ENCODE assay signal across 28 cellular contexts in the genomic region with DNA sequence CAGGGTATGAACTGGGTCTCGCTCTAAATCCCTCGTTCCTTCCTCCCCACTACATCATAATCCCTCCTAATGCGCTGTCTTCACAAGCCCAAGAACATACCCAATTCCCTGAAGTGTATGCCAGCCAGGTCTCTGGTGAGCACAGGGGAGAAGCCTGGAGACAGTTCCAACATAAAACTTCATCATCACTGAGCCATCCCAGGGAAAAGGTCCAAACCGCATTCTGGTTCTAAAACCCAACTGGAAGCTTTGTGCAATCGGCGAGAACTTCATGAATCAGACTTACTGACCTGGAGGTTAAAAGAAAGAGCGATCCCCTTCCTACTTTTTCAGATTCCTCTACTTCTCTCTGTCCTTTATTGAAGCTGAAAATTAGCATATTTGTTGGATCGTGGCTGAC.
DNase-seq lines count a peak whose midpoint lies in the region; ATAC-seq and TF ChIP-seq lines count a peak whose summit lies in the region.
"Had no signal": no experiment of that assay in that cellular context is flagged by ENCODE, and none has a peak within 500 bp of the region (broad histone marks: within the 10 kb centered on the region; RNA-seq: fewer than 3 reads in every experiment).

No MANE protein-coding gene starts in this region.

- in situ Hi-C loops in astrocyte of the spinal cord (cut with HindIII; ENCODE audit: low sequenced_read_pairs) = no loop called here

- no peak overlapping the region for H3K27ac ChIP-seq in GM23338 (ENCODE audit: low read depth)
- H3K27ac ChIP-seq in RWPE1 = no peak overlapping the region
- H3K27ac ChIP-seq in CD4-positive, alpha-beta T cell (ENCODE audit: low read depth, low read length) = no peak overlapping the region
- H3K27ac ChIP-seq: colonic mucosa, pancreas had no signal

- no peaks in the 10 kb centered on the region for H3K27me3 ChIP-seq in GM23338 (ENCODE audit: insufficient read depth)
- peaks cover 6% of the 10 kb centered on the region for H3K27me3 ChIP-seq in CD4-positive, alpha-beta T cell (ENCODE audit: control insufficient read depth, insufficient read depth, low read length)
- H3K27me3 ChIP-seq: colonic mucosa, pancreas had no signal

- no peaks in the 10 kb centered on the region for H4K20me1 ChIP-seq in GM23338 (replicated peaks; ENCODE audit: insufficient read depth)

- H3K79me2 ChIP-seq in GM23338 (replicated peaks; ENCODE audit: insufficient read depth) = no peaks in the 10 kb centered on the region

- TF ChIP-seq CTCF in GM23338 (conservative IDR thresholded peaks at IDR 0.05; ENCODE audit: low read depth in 2 of 2) = no peak
- no peak for TF ChIP-seq CTCF in astrocyte of the spinal cord (IDR thresholded peaks at IDR 0.05; ENCODE audit: low read depth, low read length)
- TF ChIP-seq CTCF in RWPE1 (conservative IDR thresholded peaks at IDR 0.05; ENCODE audit: low read depth) = no peak
- no peak for TF ChIP-seq CTCF in CD4-positive, alpha-beta T cell (IDR thresholded peaks at IDR 0.05)

- DNase-seq in ELR (ENCODE audit: low read depth) (peak; percentile 38), GM23338 (ENCODE audit: low spot score) (no peak), astrocyte of the spinal cord (ENCODE audit: low read depth, low spot score) (peak; percentile 30), posterior vena cava (ENCODE audit: low spot score) (peak; percentile 3), RWPE1 (ENCODE audit: low spot score) (no peak), T-helper 2 cell (no peak)
- DNase-seq in CD4-positive, alpha-beta T cell = no peak
- DNase-seq: activated CD8-positive, alpha-beta T cell treated with anti-CD3 and anti-CD28 coated beads, Interleukin-2, amount 10 ng/mL, durations not matched to agents 7 days and 5 days; colonic mucosa; DMS79 treated with DMSO at 0.1 percent for 48 hours; effector CD4-positive, alpha-beta T cell; glutamatergic neuron; mesenchymal stem cell; NCI-H2029; pancreas; retina; stimulated activated CD4-positive, alpha-beta T cell treated with anti-CD3 and anti-CD28 coated beads, Interleukin-1b, Interleukin-23, amount 100 ng/mL, for 48 hours; stimulated activated naive CD4-positive, alpha-beta T cell treated with Interleukin-2 at 50 U/mL for 16 hours had no signal

- 0 out of 2 replicates have a peak, but pooled peaks cover 3% of the 10 kb centered on the region for H3K4me1 ChIP-seq in GM23338 (ENCODE audit: insufficient read depth)

- H3K4me3 ChIP-seq in GM23338 = no peak overlapping the region
- no peak overlapping the region for H3K4me3 ChIP-seq in astrocyte of the spinal cord (ENCODE audit: low read depth, low read length)
- H3K4me3 ChIP-seq: colonic mucosa, GM12878, pancreas, smooth muscle cell had no signal

- CTCF ChIA-PET in RWPE1 (lab: Yijun Ruan, JAX) = interaction anchor here (0.6 kb wide), 1 partner anchor 21 kb away, joined by 3 read pairs; no protein-coding TSS in a partner anchor
- CTCF ChIA-PET in CD4-positive, alpha-beta T cell (lab: Charles Lee) = no interaction called here

- no peak overlapping the region for H3K4me3 Mint-ChIP-seq in GM23338
- H3K4me3 Mint-ChIP-seq in CD4-positive, alpha-beta T cell = no peak overlapping the region
- H3K4me3 Mint-ChIP-seq: activated CD8-positive, alpha-beta T cell treated with anti-CD3 and anti-CD28 coated beads, Interleukin-2, amount 10 ng/mL, durations not matched to agents 7 days and 5 days; activated T-helper 17 cell treated with anti-CD3 and anti-CD28 coated beads, Interleukin-2, amount 50 U/mL, for 72 hours; neural crest cell; T-helper 1 cell treated with Interleukin-12 subunit alpha and Interleukin-12 subunit beta and Interleukin-4 antibody, amounts not matched to agents 30 μg/mL and 1 μg/mL, for 36 hours had no signal

- intact Hi-C loops in posterior vena cava (cut with DNase I) = no loop called here
- intact Hi-C loops in CD4-positive, alpha-beta T cell (cut with DNase I, micrococcal nuclease) = loop anchor here in 1 of 2 experiments (10.0 kb wide), 2 partner anchors 171 to 291 kb away; no protein-coding TSS in a partner anchor

- ATAC-seq in GM23338 (no peak), HG03354 (IDR thresholded peaks at IDR 0.05; ENCODE audit: poor library complexity, severe bottlenecking, unreplicated experiment) (no peak)
- no peak for ATAC-seq in CD4-positive, alpha-beta T cell (ENCODE audit: poor library complexity)
- ATAC-seq: activated CD8-positive, alpha-beta T cell treated with anti-CD3 and anti-CD28 coated beads, Interleukin-2, amount 10 ng/mL, durations not matched to agents 7 days and 5 days; activated naive CD4-positive, alpha-beta T cell treated with anti-CD3 and anti-CD28 coated beads, Interleukin-2, amount 50 U/mL, for 72 hours; activated T-helper 17 cell treated with anti-CD3 and anti-CD28 coated beads, Interleukin-2, amount 50 U/mL, for 72 hours; left lobe of liver; pancreas; Right ventricle myocardium inferior; SK-N-SH treated with all-trans-retinoic acid at 6 μM for 48 hours had no signal

- H3K27ac Mint-ChIP-seq in GM23338 = no peak overlapping the region
- no peak overlapping the region for H3K27ac Mint-ChIP-seq in CD4-positive, alpha-beta T cell
- H3K27ac Mint-ChIP-seq: activated CD8-positive, alpha-beta T cell treated with anti-CD3 and anti-CD28 coated beads, Interleukin-2, amount 10 ng/mL, durations not matched to agents 7 days and 5 days; activated naive CD4-positive, alpha-beta T cell treated with anti-CD3 and anti-CD28 coated beads, Interleukin-2, amount 50 U/mL, for 72 hours; activated T-helper 17 cell treated with anti-CD3 and anti-CD28 coated beads, Interleukin-2, amount 50 U/mL, for 72 hours; T-helper 1 cell treated with Interleukin-12 subunit alpha and Interleukin-12 subunit beta and Interleukin-4 antibody, amounts not matched to agents 30 μg/mL and 1 μg/mL, for 36 hours had no signal

- H3F3A ChIP-seq in GM23338 (replicated peaks; ENCODE audit: low read depth) = no peaks in the 10 kb centered on the region

- H3K27me3 Mint-ChIP-seq in GM23338 (ENCODE audit: insufficient read depth, low read depth, poor library complexity) = peaks cover 9% of the 10 kb centered on the region
- peaks cover 36% of the 10 kb centered on the region for H3K27me3 Mint-ChIP-seq in CD4-positive, alpha-beta T cell

- H3K36me3 Mint-ChIP-seq in GM23338 (ENCODE audit: low read depth) = no peaks in the 10 kb centered on the region
- no peaks in the 10 kb centered on the region for H3K36me3 Mint-ChIP-seq in CD4-positive, alpha-beta T cell (ENCODE audit: low read depth)
- H3K36me3 Mint-ChIP-seq: activated naive CD4-positive, alpha-beta T cell treated with anti-CD3 and anti-CD28 coated beads, Interleukin-2, amount 50 U/mL, for 72 hours had no signal

- H3K4me1 Mint-ChIP-seq in GM23338 = peaks cover 24% of the 10 kb centered on the region
- H3K4me1 Mint-ChIP-seq in CD4-positive, alpha-beta T cell (ENCODE audit: low read depth) = peaks cover 11% of the 10 kb centered on the region

- POLR2A ChIA-PET in RWPE1 (lab: Yijun Ruan, JAX; ENCODE audit: low non-redundant PET) = no interaction called here
- POLR2A ChIA-PET in CD4-positive, alpha-beta T cell (lab: Charles Lee) = no interaction called here

- H3K36me3 ChIP-seq in GM23338 (ENCODE audit: insufficient read depth) = no peaks in the 10 kb centered on the region
- H3K36me3 ChIP-seq: colonic mucosa, pancreas had no signal

- no peaks in the 10 kb centered on the region for H3K9me3 ChIP-seq in CD4-positive, alpha-beta T cell (ENCODE audit: control insufficient read depth, low read length)
- H3K9me3 ChIP-seq: colonic mucosa, pancreas had no signal

- H3K9me2 ChIP-seq in GM23338 (ENCODE audit: insufficient read depth) = no peaks in the 10 kb centered on the region

- H2AFZ ChIP-seq in GM23338 = peak overlapping the region; percentile 47; the same call in 1 of the 2 replicates

- H3K9me3 Mint-ChIP-seq in GM23338 = no peaks in the 10 kb centered on the region
- no peaks in the 10 kb centered on the region for H3K9me3 Mint-ChIP-seq in CD4-positive, alpha-beta T cell
- H3K9me3 Mint-ChIP-seq: activated naive CD4-positive, alpha-beta T cell treated with anti-CD3 and anti-CD28 coated beads, Interleukin-2, amount 50 U/mL, for 72 hours; activated T-helper 17 cell treated with anti-CD3 and anti-CD28 coated beads, Interleukin-2, amount 50 U/mL, for 72 hours; neural crest cell; T-helper 1 cell treated with Interleukin-12 subunit alpha and Interleukin-12 subunit beta and Interleukin-4 antibody, amounts not matched to agents 30 μg/mL and 1 μg/mL, for 36 hours had no signal

- no peak overlapping the region for H3K4me2 ChIP-seq in GM23338
- H3K4me2 ChIP-seq: smooth muscle cell had no signal

TF ChIP-seq in GM23338, 12 proteins besides CTCF, POLR2A, EP300 and RAD21 (continues in another document):
- TF ChIP-seq REST (IDR thresholded peaks at IDR 0.05; ENCODE audit: unreplicated experiment) (no peak), POLR2AphosphoS5 (IDR thresholded peaks at IDR 0.05; ENCODE audit: low read depth) (no peak), NANOG (IDR thresholded peaks at IDR 0.05; ENCODE audit: borderline replicate concordance) (no peak)

Comparison
In these comparisons a context has a peak if more than half of its experiments do, and no peak if none do; other contexts are left out.
1. DNase-seq: peak in ELR (single experiment), astrocyte of the spinal cord (single experiment) and posterior vena cava (single experiment); none in GM23338 (single experiment), RWPE1 (single experiment), T-helper 2 cell (0 of 5) and CD4-positive, alpha-beta T cell (0 of 10).